ENCODE assay signal across 9 cellular contexts in the genomic region with DNA sequence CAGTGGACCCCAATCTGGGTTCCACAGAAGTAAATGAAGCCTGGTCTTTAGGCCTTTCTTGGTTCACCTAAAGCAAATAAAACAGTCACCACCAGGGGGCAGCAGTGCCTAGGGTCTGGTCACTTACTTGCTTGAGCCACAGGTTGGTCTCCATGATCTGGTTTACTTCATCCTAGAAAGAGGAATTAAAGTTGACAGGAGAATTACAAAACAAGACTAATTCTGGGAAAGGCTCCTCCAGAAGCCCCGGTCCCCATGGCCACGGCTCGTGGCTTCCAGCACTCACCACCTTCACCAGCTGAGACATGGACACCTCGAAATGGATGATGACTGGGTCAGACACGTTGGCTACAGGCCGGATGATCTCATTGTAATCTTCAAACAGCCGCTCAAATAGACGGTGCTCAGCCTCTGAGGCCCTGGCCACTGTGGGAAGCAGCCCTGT. TPM values are rescaled to one million over a fixed set of nuclear protein-coding genes. Genes with fewer than 3 reads are reported as not detected.
A peak's percentile ranks its signal among the peaks of the same experiment; 100 is the strongest.
DNase-seq lines count a peak whose midpoint lies in the region; ATAC-seq and TF ChIP-seq lines count a peak whose summit lies in the region.
"Had no signal": no experiment of that assay in that cellular context is flagged by ENCODE, and none has a peak within 500 bp of the region (broad histone marks: within the 10 kb centered on the region; RNA-seq: fewer than 3 reads in every experiment).

No MANE protein-coding gene starts in this region.

- peaks cover 29% of the 10 kb centered on the region for H3K4me1 ChIP-seq in DND-41 (ENCODE audit: insufficient read depth, low read length)
- H3K4me1 ChIP-seq in MM.1S (ENCODE audit: low read length): no peaks in the 10 kb centered on the region
- H3K4me1 ChIP-seq in foreskin keratinocyte: no peaks in the 10 kb centered on the region
- no peaks in the 10 kb centered on the region for H3K4me1 ChIP-seq in neutrophil (ENCODE audit: control insufficient read depth in 1 of 2, insufficient read depth in 1 of 2, low read depth in 1 of 2, low read length in 1 of 2)
- H3K4me1 ChIP-seq in stomach smooth muscle (ENCODE audit: control insufficient read depth, insufficient read depth, low read length): peaks cover 25% of the 10 kb centered on the region

- H3K4me2 ChIP-seq in DND-41 (ENCODE audit: insufficient read depth, low read length) (no peak overlapping the region), MM.1S (ENCODE audit: low read depth, low read length) (no peak overlapping the region)

- no peak overlapping the region for H3K9ac ChIP-seq in DND-41 (ENCODE audit: low read depth, low read length)
- no peak overlapping the region for H3K9ac ChIP-seq in MM.1S (ENCODE audit: low read length)
- H3K9ac ChIP-seq in stomach smooth muscle (ENCODE audit: low read length in 2 of 2): peak overlapping the region in 1 of 2 donors; percentile 21

- peak; percentile 80 for TF ChIP-seq CTCF in DND-41 (IDR thresholded peaks at IDR 0.05; ENCODE audit: borderline replicate concordance, extremely low read depth, low read length, poor library complexity, severe bottlenecking)
- TF ChIP-seq CTCF in MM.1S (IDR thresholded peaks at IDR 0.05; ENCODE audit: low read length): peak; percentile 87
- TF ChIP-seq CTCF in foreskin keratinocyte (conservative IDR thresholded peaks at IDR 0.05): peak; percentile 87
- peak; percentile 62 for TF ChIP-seq CTCF in neutrophil (IDR thresholded peaks at IDR 0.05)

- intact Hi-C loops in activated T-helper 2 cell treated with anti-CD3 and anti-CD28 coated beads, Interferon-gamma antibody, Interleukin-2, Interleukin-4, amounts not matched to agents 10 μg/mL and 5 μg/mL and 100 μg/mL, durations not matched to agents 14 hours and 24 hours and 36 hours (cut with micrococcal nuclease): loop anchor here (1.0 to 2.0 kb wide), 2 partner anchors 91 to 132 kb away; no protein-coding TSS in a partner anchor

- H3K36me3 ChIP-seq in DND-41 (ENCODE audit: insufficient read depth, low read length): no peaks in the 10 kb centered on the region
- no peaks in the 10 kb centered on the region for H3K36me3 ChIP-seq in MM.1S (replicated peaks; ENCODE audit: insufficient read depth, low read length)
- no peaks in the 10 kb centered on the region for H3K36me3 ChIP-seq in neutrophil
- H3K36me3 ChIP-seq in stomach smooth muscle (ENCODE audit: control insufficient read depth in 2 of 2, insufficient read depth in 2 of 2, low read length in 2 of 2): peaks cover 0 to 3% of the 10 kb centered on the region in 2 donors

- no peak overlapping the region for H3K4me3 Mint-ChIP-seq in activated T-helper 2 cell treated with anti-CD3 and anti-CD28 coated beads, Interferon-gamma antibody, Interleukin-2, Interleukin-4, amounts not matched to agents 10 μg/mL and 5 μg/mL and 100 μg/mL, durations not matched to agents 14 hours and 24 hours and 36 hours (ENCODE audit: low read depth)
- H3K4me3 Mint-ChIP-seq: dendritic cell treated with granulocyte-macrophage colony-stimulating factor and Interleukin-4, amounts not matched to agents 40 ng/mL and 50 ng/mL, for 4 days had no signal

- H3K27me3 Mint-ChIP-seq in activated T-helper 2 cell treated with anti-CD3 and anti-CD28 coated beads, Interferon-gamma antibody, Interleukin-2, Interleukin-4, amounts not matched to agents 10 μg/mL and 5 μg/mL and 100 μg/mL, durations not matched to agents 14 hours and 24 hours and 36 hours (ENCODE audit: low read depth): peaks cover 43% of the 10 kb centered on the region

- H3K27ac Mint-ChIP-seq in activated T-helper 2 cell treated with anti-CD3 and anti-CD28 coated beads, Interferon-gamma antibody, Interleukin-2, Interleukin-4, amounts not matched to agents 10 μg/mL and 5 μg/mL and 100 μg/mL, durations not matched to agents 14 hours and 24 hours and 36 hours: no peak overlapping the region
- H3K27ac Mint-ChIP-seq: dendritic cell treated with granulocyte-macrophage colony-stimulating factor and Interleukin-4, amounts not matched to agents 40 ng/mL and 50 ng/mL, for 4 days had no signal

- H3K27ac ChIP-seq in DND-41 (ENCODE audit: low read length) (no peak overlapping the region), MM.1S (ENCODE audit: low read length) (no peak overlapping the region), foreskin keratinocyte (no peak overlapping the region), neutrophil (no peak overlapping the region), stomach smooth muscle (ENCODE audit: low read length) (peak overlapping the region; percentile 74)

- H2AFZ ChIP-seq in DND-41 (ENCODE audit: low read depth, low read length) (no peak overlapping the region), MM.1S (ENCODE audit: low read length) (no peak overlapping the region)

- DNase-seq in DND-41 (peak; percentile 80), MM.1S (peak; percentile 83), SHP77 treated with DMSO at 0.1 percent for 48 hours (lab: John Stamatoyannopoulos, UW) (peak; percentile 64), foreskin keratinocyte (peak; percentile 32 to 61)
- DNase-seq in activated T-helper 2 cell treated with anti-CD3 and anti-CD28 coated beads, Interferon-gamma antibody, Interleukin-2, Interleukin-4, amounts not matched to agents 10 μg/mL and 5 μg/mL and 100 μg/mL, durations not matched to agents 14 hours and 24 hours and 36 hours (ENCODE audit: low spot score): peak; percentile 53

- H3K9me3 Mint-ChIP-seq in activated T-helper 2 cell treated with anti-CD3 and anti-CD28 coated beads, Interferon-gamma antibody, Interleukin-2, Interleukin-4, amounts not matched to agents 10 μg/mL and 5 μg/mL and 100 μg/mL, durations not matched to agents 14 hours and 24 hours and 36 hours: no peaks in the 10 kb centered on the region
- H3K9me3 Mint-ChIP-seq: dendritic cell treated with granulocyte-macrophage colony-stimulating factor and Interleukin-4, amounts not matched to agents 40 ng/mL and 50 ng/mL, for 4 days had no signal

- peaks cover 3% of the 10 kb centered on the region for H3K4me1 Mint-ChIP-seq in activated T-helper 2 cell treated with anti-CD3 and anti-CD28 coated beads, Interferon-gamma antibody, Interleukin-2, Interleukin-4, amounts not matched to agents 10 μg/mL and 5 μg/mL and 100 μg/mL, durations not matched to agents 14 hours and 24 hours and 36 hours (ENCODE audit: low read depth)

- H3K27me3 ChIP-seq in DND-41 (ENCODE audit: insufficient read depth, low read length, poor library complexity) (peaks cover 31% of the 10 kb centered on the region), MM.1S (replicated peaks; ENCODE audit: insufficient read depth, low read length) (peaks cover 22% of the 10 kb centered on the region), foreskin keratinocyte (peaks cover 49% of the 10 kb centered on the region), neutrophil (peaks cover 54% of the 10 kb centered on the region), stomach smooth muscle (ENCODE audit: control insufficient read depth in 1 of 2, insufficient read depth in 2 of 2, low read length in 2 of 2) (peaks cover 2 to 4% of the 10 kb centered on the region in 2 donors)

- H3K9me3 ChIP-seq in DND-41 (ENCODE audit: insufficient read depth, low read length, severe bottlenecking): no peaks in the 10 kb centered on the region
- H3K9me3 ChIP-seq in MM.1S (replicated peaks; ENCODE audit: insufficient read depth, low read length): no peaks in the 10 kb centered on the region
- no peaks in the 10 kb centered on the region for H3K9me3 ChIP-seq in neutrophil
- H3K9me3 ChIP-seq in stomach smooth muscle (ENCODE audit: control insufficient read depth in 2 of 2, low read length in 2 of 2): no peaks in the 10 kb centered on the region

- no peaks in the 10 kb centered on the region for H3K36me3 Mint-ChIP-seq in activated T-helper 2 cell treated with anti-CD3 and anti-CD28 coated beads, Interferon-gamma antibody, Interleukin-2, Interleukin-4, amounts not matched to agents 10 μg/mL and 5 μg/mL and 100 μg/mL, durations not matched to agents 14 hours and 24 hours and 36 hours (ENCODE audit: low read depth)

- H3K79me2 ChIP-seq in DND-41 (ENCODE audit: insufficient read depth, low read length) (no peaks in the 10 kb centered on the region), MM.1S (ENCODE audit: low read length) (no peaks in the 10 kb centered on the region)

- no peaks in the 10 kb centered on the region for H3K9me2 ChIP-seq in MM.1S (replicated peaks; ENCODE audit: insufficient read depth, low read length)

- H4K20me1 ChIP-seq in DND-41 (ENCODE audit: insufficient read depth, low read length): no peaks in the 10 kb centered on the region
- H4K20me1 ChIP-seq in MM.1S (ENCODE audit: insufficient read depth, low read length): no peaks in the 10 kb centered on the region

- H3K4me3 ChIP-seq in DND-41 (ENCODE audit: low read depth in 1 of 2, low read length in 2 of 2) (no peak overlapping the region), MM.1S (ENCODE audit: low read length) (no peak overlapping the region), neutrophil (ENCODE audit: low read depth in 1 of 2, low read length in 1 of 2) (no peak overlapping the region), stomach smooth muscle (ENCODE audit: low read length in 2 of 2) (peak overlapping the region in 1 of 2 donors; percentile 73)

- no peaks in the 10 kb centered on the region for H3F3A ChIP-seq in MM.1S (ENCODE audit: insufficient read depth, low read length)

- ATAC-seq in DND-41 (ENCODE audit: insufficient read depth, low read depth): peak; percentile 36; the same call in 1 of the 3 replicates
- peak; percentile 57 for ATAC-seq in foreskin keratinocyte
- no peak for ATAC-seq in HG02970 (IDR thresholded peaks at IDR 0.05; ENCODE audit: low FRiP score, unreplicated experiment)

RNA-seq across cellular contexts. Expression of gene CHRNA3, which starts 2.3 kb away (rescaled TPM):
- not detected in 2 replicates for total RNA-seq in activated T-helper 2 cell treated with anti-CD3 and anti-CD28 coated beads, Interferon-gamma antibody, Interleukin-2, Interleukin-4, amounts not matched to agents 10 μg/mL and 5 μg/mL and 100 μg/mL, durations not matched to agents 14 hours and 24 hours and 36 hours
- not detected in 2 replicates for total RNA-seq in foreskin keratinocyte
- not detected in 2 replicates for polyA plus RNA-seq in foreskin keratinocyte

RNA-seq across cellular contexts. Expression of gene CHRNB4, which starts 22.5 kb away (rescaled TPM):
- not detected in 2 replicates for total RNA-seq in activated T-helper 2 cell treated with anti-CD3 and anti-CD28 coated beads, Interferon-gamma antibody, Interleukin-2, Interleukin-4, amounts not matched to agents 10 μg/mL and 5 μg/mL and 100 μg/mL, durations not matched to agents 14 hours and 24 hours and 36 hours
- total RNA-seq in foreskin keratinocyte: 0.07 and 0.14 TPM in 2 replicates
- polyA plus RNA-seq in foreskin keratinocyte: 0.04 TPM in 1 of 2 replicates, not detected in the other

RNA-seq across cellular contexts. Expression of gene CHRNA5, which starts 53.2 kb away (rescaled TPM):
- total RNA-seq in activated T-helper 2 cell treated with anti-CD3 and anti-CD28 coated beads, Interferon-gamma antibody, Interleukin-2, Interleukin-4, amounts not matched to agents 10 μg/mL and 5 μg/mL and 100 μg/mL, durations not matched to agents 14 hours and 24 hours and 36 hours: 6.5 and 7.7 TPM in 2 replicates
- total RNA-seq in foreskin keratinocyte: 12.0 and 13.0 TPM in 2 replicates
- 10.0 and 12.0 TPM in 2 replicates for polyA plus RNA-seq in foreskin keratinocyte
